8 cellular contexts compared by ENCODE assay signal in the genomic region with DNA sequence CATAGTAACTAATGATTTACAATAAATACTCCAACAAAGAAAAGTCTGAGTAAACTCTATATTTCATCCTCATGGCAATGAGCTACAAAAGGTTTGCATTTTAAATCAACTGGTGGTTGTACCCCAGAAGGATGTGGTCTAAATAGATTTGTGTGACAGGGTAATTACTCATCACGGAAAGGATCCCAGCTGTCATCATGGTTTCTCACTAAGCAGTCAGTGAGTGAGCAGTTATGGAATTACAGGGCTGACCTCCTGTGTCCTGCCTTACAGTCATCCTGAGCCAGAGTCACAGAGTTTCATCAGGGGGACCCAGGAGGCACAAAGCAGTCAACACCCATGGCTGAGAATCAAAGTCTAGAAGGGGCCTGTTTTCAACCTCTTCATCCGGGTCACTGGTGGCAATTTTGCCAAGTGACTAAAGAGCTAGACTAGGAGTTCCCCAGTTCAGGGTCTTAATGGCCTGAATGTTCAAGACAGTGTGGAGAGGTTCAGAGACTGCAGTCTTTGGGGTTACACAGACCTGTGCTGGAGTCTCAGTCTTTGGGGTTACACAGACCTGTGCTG.
A peak's percentile ranks its signal among the peaks of the same experiment; 100 is the strongest.
DNase-seq lines count a peak whose midpoint lies in the region; ATAC-seq and TF ChIP-seq lines count a peak whose summit lies in the region.

No MANE protein-coding gene starts in this region.

- H3K4me3 ChIP-seq in CD4-positive, CD25-positive, alpha-beta regulatory T cell (ENCODE audit: low read depth, low read length), result no peak overlapping the region
- no peak overlapping the region for H3K4me3 ChIP-seq in adrenal gland

- H3K27ac Mint-ChIP-seq in CD4-positive, CD25-positive, alpha-beta regulatory T cell, result peak overlapping the region in 2 of 3 donors; percentile 44 to 55
- peak overlapping the region; percentile 96 for H3K27ac Mint-ChIP-seq in activated T-cell treated with anti-CD3 and anti-CD28 coated beads, Interleukin-2, amount 50 U/mL, for 24 hours
- H3K27ac Mint-ChIP-seq in natural killer cell, result peak overlapping the region in 1 of 2 donors; percentile 28

- H3K27ac ChIP-seq in CD4-positive, CD25-positive, alpha-beta regulatory T cell (ENCODE audit: insufficient read depth, low read length, poor library complexity, severe bottlenecking), result no peak overlapping the region
- H3K27ac ChIP-seq in adrenal gland, result no peak overlapping the region

- no peaks in the 10 kb centered on the region for H3K9me3 ChIP-seq in CD4-positive, CD25-positive, alpha-beta regulatory T cell (ENCODE audit: control insufficient read depth in 2 of 2, low read length in 2 of 2)
- no peaks in the 10 kb centered on the region for H3K9me3 ChIP-seq in adrenal gland (replicated peaks in 1 of 3)

- H3K9me3 Mint-ChIP-seq in CD4-positive, CD25-positive, alpha-beta regulatory T cell, result peaks cover 0 to 8% (median 4%) of the 10 kb centered on the region in 7 donors
- peaks cover 19% of the 10 kb centered on the region for H3K9me3 Mint-ChIP-seq in activated T-cell treated with anti-CD3 and anti-CD28 coated beads, Interleukin-2, amount 50 U/mL, for 24 hours
- H3K9me3 Mint-ChIP-seq in natural killer cell, result peaks cover 0 to 2% of the 10 kb centered on the region in 2 donors

- no peaks in the 10 kb centered on the region for H3K27me3 Mint-ChIP-seq in CD4-positive, CD25-positive, alpha-beta regulatory T cell
- no peaks in the 10 kb centered on the region for H3K27me3 Mint-ChIP-seq in activated T-cell treated with anti-CD3 and anti-CD28 coated beads, Interleukin-2, amount 50 U/mL, for 24 hours
- H3K27me3 Mint-ChIP-seq in natural killer cell (ENCODE audit: low read depth in 2 of 2), result no peaks in the 10 kb centered on the region

- no peak for TF ChIP-seq CTCF in natural killer cell (IDR thresholded peaks at IDR 0.05)
- TF ChIP-seq CTCF in adrenal gland (IDR thresholded peaks at IDR 0.05), result no peak

- peak; percentile 67 to 86 for ATAC-seq in CD4-positive, CD25-positive, alpha-beta regulatory T cell (ENCODE audit: low read depth in 2 of 2)
- peak; percentile 86 for ATAC-seq in GM19397 (IDR thresholded peaks at IDR 0.05; ENCODE audit: unreplicated experiment)
- ATAC-seq in HG03378 (IDR thresholded peaks at IDR 0.05; ENCODE audit: unreplicated experiment), result peak; percentile 94
- ATAC-seq in natural killer cell, result peak in 2 of 3 donors; percentile 65 to 66

- TF ChIP-seq POLR2A in adrenal gland (IDR thresholded peaks at IDR 0.05), result no peak

- H3K36me3 ChIP-seq in CD4-positive, CD25-positive, alpha-beta regulatory T cell (ENCODE audit: control insufficient read depth, insufficient read depth, low read length), result no peaks in the 10 kb centered on the region
- H3K36me3 ChIP-seq in adrenal gland (replicated peaks in 1 of 2), result no peaks in the 10 kb centered on the region

- H3K27me3 ChIP-seq in CD4-positive, CD25-positive, alpha-beta regulatory T cell (ENCODE audit: control insufficient read depth, insufficient read depth, low read length), result no peaks in the 10 kb centered on the region
- no peaks in the 10 kb centered on the region for H3K27me3 ChIP-seq in adrenal gland

- WGBS in adrenal gland, 4 donors, result 58 to 75% (median 68%) methylated on average over 2 of the region's 2 CpGs

- peak in 2 of 3 donors; percentile 6 to 82 for DNase-seq in CD4-positive, CD25-positive, alpha-beta regulatory T cell
- DNase-seq in activated T-cell treated with anti-CD3 and anti-CD28 coated beads, Interleukin-2, amount 50 U/mL, for 24 hours, result peak; percentile 71
- DNase-seq in natural killer cell (no peak), SHP77 (lab: John Stamatoyannopoulos, UW) (no peak), adrenal gland (no peak)
- no peak for DNase-seq in effector CD8-positive, alpha-beta T cell (lab: John Stamatoyannopoulos, UW)

- intact Hi-C loops in natural killer cell (cut with micrococcal nuclease), result no loop called here
- intact Hi-C loops in adrenal gland (cut with DNase I), result loop anchor here in 1 of 2 donors (10.0 kb wide), 1 partner anchor 55 kb away; no protein-coding TSS in a partner anchor

- H3K36me3 Mint-ChIP-seq in CD4-positive, CD25-positive, alpha-beta regulatory T cell, result no peaks in the 10 kb centered on the region
- peaks cover 15% of the 10 kb centered on the region for H3K36me3 Mint-ChIP-seq in activated T-cell treated with anti-CD3 and anti-CD28 coated beads, Interleukin-2, amount 50 U/mL, for 24 hours (ENCODE audit: low read depth)
- H3K36me3 Mint-ChIP-seq in natural killer cell, result no peaks in the 10 kb centered on the region

- peaks cover 14 to 31% (median 22%) of the 10 kb centered on the region in 4 donors for H3K4me1 Mint-ChIP-seq in CD4-positive, CD25-positive, alpha-beta regulatory T cell
- H3K4me1 Mint-ChIP-seq in activated T-cell treated with anti-CD3 and anti-CD28 coated beads, Interleukin-2, amount 50 U/mL, for 24 hours (ENCODE audit: low read depth), result peaks cover 56% of the 10 kb centered on the region
- H3K4me1 Mint-ChIP-seq in natural killer cell, result peaks cover 6 to 16% of the 10 kb centered on the region in 2 donors

- no peak overlapping the region for H3K4me3 Mint-ChIP-seq in CD4-positive, CD25-positive, alpha-beta regulatory T cell
- H3K4me3 Mint-ChIP-seq in activated T-cell treated with anti-CD3 and anti-CD28 coated beads, Interleukin-2, amount 50 U/mL, for 24 hours, result peak overlapping the region; percentile 31
- no peak overlapping the region for H3K4me3 Mint-ChIP-seq in natural killer cell

- no peaks in the 10 kb centered on the region for H3K4me1 ChIP-seq in CD4-positive, CD25-positive, alpha-beta regulatory T cell (ENCODE audit: control insufficient read depth, insufficient read depth, low read length, poor library complexity, severe bottlenecking)
- H3K4me1 ChIP-seq in adrenal gland (replicated peaks in 1 of 2), result no peaks in the 10 kb centered on the region

Comparison
In these comparisons a context has a peak if more than half of its experiments do, and no peak if none do; other contexts are left out.
1. DNase-seq: peak in CD4-positive, CD25-positive, alpha-beta regulatory T cell (2 of 3) and activated T-cell treated with anti-CD3 and anti-CD28 coated beads, Interleukin-2, amount 50 U/mL, for 24 hours (single experiment); none in natural killer cell (single experiment), SHP77 (0 of 2), adrenal gland (0 of 7) and effector CD8-positive, alpha-beta T cell (single experiment).
2. Peak in every context shown above with its lines, with median percentiles within 50 percentile points of each other: ATAC-seq.